12 cellular contexts compared by ENCODE assay signal in genomic region chr2:108315408-108316193, GRCh38. TPM values are rescaled to one million over a fixed set of nuclear protein-coding genes. Genes with fewer than 3 reads are reported as not detected.
DNase-seq lines count a peak whose midpoint lies in the region; ATAC-seq, FAIRE-seq and TF ChIP-seq lines count a peak whose summit lies in the region.
"Had no signal": no experiment of that assay in that cellular context is flagged by ENCODE, and none has a peak within 500 bp of the region (broad histone marks: within the 10 kb centered on the region; RNA-seq: fewer than 3 reads in every experiment).

No MANE protein-coding gene starts in this region.

- no peak overlapping the region for H2AFZ ChIP-seq in HepG2 (ENCODE audit: low read length)
- peak overlapping the region; percentile 68; the same call in 1 of the 2 replicates for H2AFZ ChIP-seq in K562 (ENCODE audit: low read depth, low read length)

- H3K36me3 ChIP-seq in HepG2 (replicated peaks in 1 of 2; ENCODE audit: control insufficient read depth in 1 of 2, insufficient read depth in 2 of 2, low read length in 2 of 2): no peaks in the 10 kb centered on the region
- H3K36me3 ChIP-seq in right lobe of liver: no peaks in the 10 kb centered on the region
- no peaks in the 10 kb centered on the region for H3K36me3 ChIP-seq in K562 (ENCODE audit: control insufficient read depth, insufficient read depth, low read length)
- no peaks in the 10 kb centered on the region for H3K36me3 ChIP-seq in lower lobe of right lung

- no peak overlapping the region for H3K9ac ChIP-seq in HepG2 (ENCODE audit: insufficient read depth, low read depth, low read length)
- H3K9ac ChIP-seq in K562 (ENCODE audit: insufficient read depth in 1 of 2, low read depth in 2 of 2, low read length in 2 of 2): no peak overlapping the region

- FAIRE-seq in HepG2 (lab: Jason Lieb, UNC) (peak; percentile 70), K562 (lab: Jason Lieb, UNC) (peak; percentile 11), HTR-8/SVneo (lab: Jason Lieb, UNC) (no peak)
- FAIRE-seq: endothelial cell of umbilical vein had no signal

- H3K79me2 ChIP-seq in HepG2 (ENCODE audit: insufficient read depth, low read length) (no peaks in the 10 kb centered on the region), K562 (ENCODE audit: control insufficient read depth, insufficient read depth, low read length) (no peaks in the 10 kb centered on the region)

- DNase-seq in HepG2 (ENCODE audit: low spot score) (peak; percentile 52), right lobe of liver (no peak), K562 (ENCODE audit: extremely low read depth in 1 of 4, low spot score in 3 of 4) (no peak), lower lobe of right lung (no peak), NAMALWA (ENCODE audit: low spot score) (no peak), HTR-8/SVneo (ENCODE audit: insufficient read length, low spot score) (no peak)
- DNase-seq: NCI-H1048, NCI-H748 treated with DMSO at 0.1 percent for 48 hours had no signal

- CTCF ChIA-PET in HepG2 (lab: Yijun Ruan, JAX; ENCODE audit: low intra/inter-chr PET ratio, low total read pairs): no interaction called here
- CTCF ChIA-PET in K562 (lab: Yijun Ruan, JAX; ENCODE audit: low intra/inter-chr PET ratio): no interaction called here

- H3K27ac ChIP-seq in HepG2 (ENCODE audit: extremely low read length, insufficient read depth, low read length) (no peak overlapping the region), right lobe of liver (no peak overlapping the region), K562 (ENCODE audit: extremely low read depth, low read depth, low read length) (no peak overlapping the region), lower lobe of right lung (no peak overlapping the region)
- H3K27ac ChIP-seq: SK-N-MC had no signal

- BruUV-seq in HepG2 (replicated peaks; lab: Mats Ljungman, UMichigan): no TSS peak
- no TSS peak for BruUV-seq in K562 (replicated peaks; lab: Mats Ljungman, UMichigan)

- peak overlapping the region; percentile 48 for H3K4me2 ChIP-seq in HepG2 (ENCODE audit: low read depth, low read length)
- 0 out of 2 replicates have a peak overlapping the region, but pooled peaks have one; percentile 27 for H3K4me2 ChIP-seq in K562 (ENCODE audit: insufficient read depth, low read length)

- TF ChIP-seq POLR2A in HepG2 (IDR thresholded peaks at IDR 0.05; ENCODE audit: insufficient read depth in 1 of 2, low read depth in 2 of 2, low read length in 2 of 2) (no peak), right lobe of liver (IDR thresholded peaks at IDR 0.05) (no peak), K562 (conservative IDR thresholded peaks at IDR 0.05) (no peak)

- H3K4me3 ChIP-seq in HepG2 (replicated peaks in 1 of 3; ENCODE audit: insufficient read depth in 1 of 3, low read depth in 2 of 3, low read length in 3 of 3) (no peak overlapping the region), right lobe of liver (no peak overlapping the region), K562 (no peak overlapping the region), lower lobe of right lung (no peak overlapping the region)
- H3K4me3 ChIP-seq: SK-N-MC had no signal

- TF ChIP-seq CTCF in HepG2 (CRISPR knock-in tag; IDR thresholded peaks at IDR 0.05) (no peak), right lobe of liver (IDR thresholded peaks at IDR 0.05) (no peak), K562 (IDR thresholded peaks at IDR 0.05 in 2 of 3, conservative IDR thresholded peaks at IDR 0.05 in 1 of 3; ENCODE audit: insufficient read depth in 2 of 3, low read depth in 1 of 3, low read length in 3 of 3) (no peak), lower lobe of right lung (IDR thresholded peaks at IDR 0.05) (no peak)

- intact Hi-C loops in HepG2 (cut with micrococcal nuclease; ENCODE audit: unreplicated experiment) (no loop called here), right lobe of liver (cut with DNase I) (no loop called here), K562 (cut with micrococcal nuclease) (no loop called here), lower lobe of right lung (cut with DNase I) (no loop called here)

- peaks cover 4% of the 10 kb centered on the region; the same call in 1 of the 2 replicates for H3K9me3 ChIP-seq in HepG2 (ENCODE audit: low read length)
- H3K9me3 ChIP-seq in right lobe of liver: no peaks in the 10 kb centered on the region
- H3K9me3 ChIP-seq in K562 (replicated peaks; ENCODE audit: control insufficient read depth, insufficient read depth, low read depth, low read length): no peaks in the 10 kb centered on the region
- H3K9me3 ChIP-seq in lower lobe of right lung: no peaks in the 10 kb centered on the region

- POLR2A ChIA-PET in HepG2 (lab: Yijun Ruan, JAX): interaction anchor here (1.5 kb wide), 1 partner anchor 133 kb away, joined by 3 read pairs; the partner anchor contains the start of gene GCC2
- POLR2A ChIA-PET in K562 (lab: Yijun Ruan, JAX): interaction anchor here (0.9 to 1.2 kb wide), 3 partner anchors 9 to 23 kb away, joined by 3 to 6 read pairs (median 3); no protein-coding TSS in a partner anchor

- 2% methylated on average over 4 of the region's 4 CpGs for WGBS in HepG2 (ENCODE audit: low lambda C conversion rate)
- 51% methylated on average over 3 of the region's 4 CpGs for WGBS in right lobe of liver (ENCODE audit: insufficient coverage, low coverage, low lambda C conversion rate, missing lambda C conversion rate)
- 6% methylated on average over 4 of the region's 4 CpGs for WGBS in K562 (ENCODE audit: insufficient coverage, low coverage, missing lambda C conversion rate)

- in situ Hi-C loops in HepG2 (cut with HindIII; ENCODE audit: extremely low pct_ligation_motif_present, low pct_unique_long_range_greater_than_20kb) (no loop called here), K562 (cut with MboI) (no loop called here)

- ATAC-seq in HepG2: peak; percentile 94
- ATAC-seq in right lobe of liver: no peak
- ATAC-seq in K562: no peak
- ATAC-seq in lower lobe of right lung: peak; percentile 89 to 94
- ATAC-seq in HG03520 (IDR thresholded peaks at IDR 0.05; ENCODE audit: unreplicated experiment): no peak
- ATAC-seq in HG03108 (IDR thresholded peaks at IDR 0.05; ENCODE audit: unreplicated experiment): no peak

- no peaks in the 10 kb centered on the region for H3K27me3 ChIP-seq in HepG2 (ENCODE audit: control insufficient read depth in 1 of 2, insufficient read depth in 2 of 2, low read length in 2 of 2)
- no peaks in the 10 kb centered on the region for H3K27me3 ChIP-seq in right lobe of liver
- peaks cover 7 to 21% of the 10 kb centered on the region in 2 experiments; a peak in 3 of 5 replicates for H3K27me3 ChIP-seq in K562 (ENCODE audit: control insufficient read depth in 2 of 2, insufficient read depth in 2 of 2, low read length in 2 of 2)
- H3K27me3 ChIP-seq in lower lobe of right lung (ENCODE audit: low read depth): no peaks in the 10 kb centered on the region

- H4K20me1 ChIP-seq in HepG2 (ENCODE audit: insufficient read depth, low read length) (no peaks in the 10 kb centered on the region), K562 (replicated peaks; ENCODE audit: control insufficient read depth, insufficient read depth, low read length) (no peaks in the 10 kb centered on the region)

- TF ChIP-seq RAD21 in HepG2 (CRISPR knock-in tag; IDR thresholded peaks at IDR 0.05): no peak
- TF ChIP-seq RAD21 in K562 (CRISPR knock-in tag; conservative IDR thresholded peaks at IDR 0.05 in 1 of 2, IDR thresholded peaks at IDR 0.05 in 1 of 2): no peak

- TF ChIP-seq EP300 in HepG2 (IDR thresholded peaks at IDR 0.05; ENCODE audit: low read depth in 2 of 2, low read length in 2 of 2) (no peak), HepG2 (CRISPR knock-in tag; IDR thresholded peaks at IDR 0.05; ENCODE audit: borderline replicate concordance) (no peak), K562 (IDR thresholded peaks at IDR 0.05; ENCODE audit: low read length) (no peak)

- no peaks in the 10 kb centered on the region for H3K9me1 ChIP-seq in K562 (ENCODE audit: control insufficient read depth, insufficient read depth, low read length)

- H3K4me1 ChIP-seq in HepG2 (ENCODE audit: insufficient read depth, low read length): peaks cover 30% of the 10 kb centered on the region
- no peaks in the 10 kb centered on the region for H3K4me1 ChIP-seq in right lobe of liver
- peaks cover 0 to 8% of the 10 kb centered on the region in 2 experiments; a peak in 3 of 5 replicates for H3K4me1 ChIP-seq in K562 (replicated peaks in 1 of 2; ENCODE audit: control insufficient read depth in 2 of 2, insufficient read depth in 2 of 2, low read length in 2 of 2)
- H3K4me1 ChIP-seq in lower lobe of right lung: peaks cover 5% of the 10 kb centered on the region

RNA-seq across cellular contexts. Expression of gene SULT1C2, which starts 26.9 kb away (rescaled TPM):
- total RNA-seq in HepG2 (2016; rRNA removed; fragmentation: Illumina TruSeq; extraction: Trizol): 6.2 and 10.1 TPM in 2 replicates
- 0.81 and 4.8 TPM in 2 replicates for total RNA-seq in HepG2 (2016; cell fraction: cytosol; rRNA removed; fragmentation: Illumina TruSeq; extraction: Trizol; ENCODE audit: low read depth)
- 7.5 and 9.2 TPM in 2 replicates for total RNA-seq in HepG2 (2016; cell fraction: insoluble cytoplasmic fraction; rRNA removed; fragmentation: Illumina TruSeq; extraction: Trizol)
- total RNA-seq in HepG2 (2016; cell fraction: membrane; rRNA removed; fragmentation: Illumina TruSeq; extraction: Trizol): 2.1 and 3.2 TPM in 2 replicates
- total RNA-seq in HepG2 (2016; cell fraction: nucleus; rRNA removed; fragmentation: Illumina TruSeq; extraction: Trizol): 4.2 and 5.9 TPM in 2 replicates
- polyA plus RNA-seq in HepG2 (2011; rRNA removed): 4.0 and 5.3 TPM in 2 replicates
- polyA plus RNA-seq in HepG2 (2011; cell fraction: cytosol; rRNA removed): 4.4 and 6.7 TPM in 2 replicates
- 5.6 and 7.2 TPM in 2 replicates for polyA plus RNA-seq in HepG2 (2011; cell fraction: nucleus; rRNA removed)
- 3.1 and 14.5 TPM in 2 replicates for polyA plus RNA-seq in HepG2 (2012)
- polyA plus RNA-seq in HepG2 (2016; cell fraction: cytosol; fragmentation: Illumina TruSeq; extraction: Trizol; ENCODE audit: low read depth): 1.6 and 2.3 TPM in 2 replicates
- 12.6 and 14.3 TPM in 2 replicates for polyA plus RNA-seq in HepG2 (2016; cell fraction: insoluble cytoplasmic fraction; fragmentation: Illumina TruSeq; extraction: Trizol; ENCODE audit: low read depth)
- polyA plus RNA-seq in HepG2 (2016; cell fraction: membrane; fragmentation: Illumina TruSeq; extraction: Trizol; ENCODE audit: low read depth): 2.3 and 3.3 TPM in 2 replicates
- polyA plus RNA-seq in HepG2 (2016; cell fraction: nucleus; fragmentation: Illumina TruSeq; extraction: Trizol; ENCODE audit: insufficient read depth, low read depth): 16.6 and 18.6 TPM in 2 replicates
- polyA minus RNA-seq in HepG2 (2011; rRNA and poly(A)+ RNA removed; ENCODE audit: low replicate concordance): 3.1 TPM in 1 of 2 replicates, not detected in the other
- 2.8 and 4.4 TPM in 2 replicates for polyA minus RNA-seq in HepG2 (2011; cell fraction: cytosol; rRNA and poly(A)+ RNA removed)
- polyA minus RNA-seq in HepG2 (2011; cell fraction: nucleus; rRNA and poly(A)+ RNA removed): 3.9 and 7.3 TPM in 2 replicates
- total RNA-seq in right lobe of liver: 10 to 100 TPM in 1 of 6 experiments, 1 to 10 TPM in 3, under 1 TPM in 1, not detected in 1; 0.87 to 31.2 (median 2.0) TPM
- total RNA-seq in K562 (2011; cell fraction: chromatin; rRNA removed; ENCODE audit: low replicate concordance): not detected in 2 replicates
- 0.13 TPM in 1 of 2 replicates, not detected in the other for total RNA-seq in K562 (2011; cell fraction: nucleolus; rRNA removed)
- total RNA-seq in K562 (2011; cell fraction: nucleoplasm; rRNA removed): 0.53 TPM in 1 of 2 replicates, not detected in the other
- total RNA-seq in K562 (2014; rRNA removed): not detected in 2 replicates
- not detected in 2 replicates for total RNA-seq in K562 (2014; rRNA removed; fragmentation: Illumina TruSeq; extraction: Trizol)
- 0.15 and 0.22 TPM in 2 replicates for total RNA-seq in K562 (2015; rRNA removed; fragmentation: Illumina TruSeq; extraction: Trizol)
- total RNA-seq in K562 (2021): not detected in 2 replicates
- not detected in 2 replicates for polyA plus RNA-seq in K562 (2011; rRNA removed)
- polyA plus RNA-seq in K562 (2011; cell fraction: cytosol; rRNA removed): not detected in 2 replicates
- not detected in 2 replicates for polyA plus RNA-seq in K562 (2011; cell fraction: nucleus; rRNA removed)
- 0.07 and 0.17 TPM in 2 replicates for polyA plus RNA-seq in K562 (2012)
- polyA plus RNA-seq in K562 (2014; fragmentation: Illumina TruSeq; extraction: Trizol): not detected in 2 replicates
- polyA plus RNA-seq in K562 (2014; fragmentation: Nextera tagmentation; extraction: Ambion mirVana): not detected
- polyA plus RNA-seq in K562 (2014; rRNA removed): not detected in 2 replicates
- not detected in 2 replicates for polyA minus RNA-seq in K562 (2011; rRNA and poly(A)+ RNA removed)
- polyA minus RNA-seq in K562 (2011; cell fraction: cytosol; rRNA and poly(A)+ RNA removed): not detected in 2 replicates
- polyA minus RNA-seq in K562 (2011; cell fraction: nucleus; rRNA and poly(A)+ RNA removed): not detected in 2 replicates
- total RNA-seq in lower lobe of right lung: 1.2 TPM
- total RNA-seq: endothelial cell of umbilical vein had no signal
- polyA plus RNA-seq: endothelial cell of umbilical vein had no signal

Comparison
In these comparisons a context has a peak if more than half of its experiments do, and no peak if none do; other contexts are left out.
1. ATAC-seq: peak in HepG2 (single experiment) and lower lobe of right lung (2 of 2); none in right lobe of liver (0 of 4), K562 (single experiment), HG03520 (single experiment) and HG03108 (single experiment).
2. Of the 241 proteins assayed by ChIP-seq in both HepG2 and K562: peak only in HepG2: CC2D1A, FOXA3, GATAD2A, MAFK, TFAP4 and ZFX; only in K562: MAFG; in both: MAFF; in neither: 232; mixed calls (peak in some experiments, not most) for 1.